10 cellular contexts compared by ENCODE assay signal in genomic region chr4:162499478-162499877, GRCh38.
DNase-seq lines count a peak whose midpoint lies in the region; ATAC-seq and TF ChIP-seq lines count a peak whose summit lies in the region.
"Had no signal": no experiment of that assay in that cellular context is flagged by ENCODE, and none has a peak within 500 bp of the region (broad histone marks: within the 10 kb centered on the region; RNA-seq: fewer than 3 reads in every experiment).

No MANE protein-coding gene starts in this region.

- 0 to 3% methylated on average over 1 of the region's 1 CpG for WGBS in GM23248 (ENCODE audit: low coverage in 1 of 2, low lambda C conversion rate in 2 of 2, missing lambda C conversion rate in 2 of 2), 2 experiments
- 88% methylated on average over 1 of the region's 1 CpG for WGBS in prostate gland

- POLR2A ChIA-PET in PC-9 (lab: Charles Lee; ENCODE audit: unreplicated experiment), result no interaction called here

- no peak overlapping the region for H3K9ac ChIP-seq in GM23248

- DNase-seq in BE2C (no peak), GM23248 (peak; percentile 27), PC-9 (no peak), iPS-NIHi11 (ENCODE audit: low spot score) (peak; percentile 32), gastrocnemius medialis (no peak), EL (no peak), cerebellar nuclear complex (lab: John Stamatoyannopoulos, UW) (no peak), prostate gland (ENCODE audit: low spot score) (no peak)
- DNase-seq: NCI-H1417 treated with DMSO at 0.1 percent for 48 hours had no signal

- no peak overlapping the region for H2AFZ ChIP-seq in GM23248
- H2AFZ ChIP-seq in PC-9, result no peak overlapping the region

- H3K9me2 ChIP-seq in GM23248 (ENCODE audit: insufficient read depth) (no peaks in the 10 kb centered on the region), PC-9 (ENCODE audit: insufficient read depth) (no peaks in the 10 kb centered on the region)

- H4K20me1 ChIP-seq in GM23248 (ENCODE audit: insufficient read depth), result no peaks in the 10 kb centered on the region
- H4K20me1 ChIP-seq in PC-9 (ENCODE audit: insufficient read depth), result no peaks in the 10 kb centered on the region

- TF ChIP-seq CTCF in BE2C (IDR thresholded peaks at IDR 0.05; ENCODE audit: low read depth, low read length), result peak; percentile 31; the same call in 1 of the 2 replicates
- peak; percentile 47; the same call in 1 of the 2 replicates for TF ChIP-seq CTCF in PC-9 (conservative IDR thresholded peaks at IDR 0.05)
- TF ChIP-seq CTCF in gastrocnemius medialis (IDR thresholded peaks at IDR 0.05 in 4 of 5, conservative IDR thresholded peaks at IDR 0.05 in 1 of 5), result peak in 1 of 5 experiments; percentile 26
- no peak for TF ChIP-seq CTCF in prostate gland (IDR thresholded peaks at IDR 0.05)

- BruUV-seq in PC-9 (replicated peaks; lab: Mats Ljungman, UMichigan), result no TSS peak

- H3K9me3 ChIP-seq in BE2C (no peaks in the 10 kb centered on the region), GM23248 (ENCODE audit: low read depth) (no peaks in the 10 kb centered on the region), PC-9 (ENCODE audit: insufficient read depth, low read depth) (no peaks in the 10 kb centered on the region), gastrocnemius medialis (no peaks in the 10 kb centered on the region), prostate gland (no peaks in the 10 kb centered on the region)

- no peak for TF ChIP-seq POLR2A in gastrocnemius medialis (IDR thresholded peaks at IDR 0.05)
- no peak for TF ChIP-seq POLR2A in prostate gland (IDR thresholded peaks at IDR 0.05)

- H3K4me1 ChIP-seq in BE2C (no peaks in the 10 kb centered on the region), GM23248 (ENCODE audit: insufficient read depth) (no peaks in the 10 kb centered on the region), PC-9 (replicated peaks; ENCODE audit: insufficient read depth) (no peaks in the 10 kb centered on the region), gastrocnemius medialis (peaks cover 0 to 7% of the 10 kb centered on the region in 2 donors), prostate gland (replicated peaks) (no peaks in the 10 kb centered on the region)

- H3K4me3 ChIP-seq in BE2C (ENCODE audit: low read depth, low read length), result no peak overlapping the region
- no peak overlapping the region for H3K4me3 ChIP-seq in GM23248
- no peak overlapping the region for H3K4me3 ChIP-seq in PC-9
- H3K4me3 ChIP-seq in gastrocnemius medialis, result no peak overlapping the region
- no peak overlapping the region for H3K4me3 ChIP-seq in prostate gland

- no peaks in the 10 kb centered on the region for H3F3A ChIP-seq in GM23248 (ENCODE audit: insufficient read depth)
- H3F3A ChIP-seq in PC-9 (ENCODE audit: insufficient read depth, low read depth), result no peaks in the 10 kb centered on the region

- H3K36me3 ChIP-seq in BE2C (no peaks in the 10 kb centered on the region), GM23248 (ENCODE audit: low read depth) (no peaks in the 10 kb centered on the region), PC-9 (ENCODE audit: low read depth) (no peaks in the 10 kb centered on the region), gastrocnemius medialis (peaks cover 0 to 2% of the 10 kb centered on the region in 2 donors), prostate gland (no peaks in the 10 kb centered on the region)

- CTCF ChIA-PET in PC-9 (lab: Charles Lee), result no interaction called here

- H3K27me3 ChIP-seq in BE2C, result no peaks in the 10 kb centered on the region
- H3K27me3 ChIP-seq in GM23248 (replicated peaks; ENCODE audit: insufficient read depth), result no peaks in the 10 kb centered on the region
- H3K27me3 ChIP-seq in PC-9 (ENCODE audit: insufficient read depth, low read depth), result no peaks in the 10 kb centered on the region
- H3K27me3 ChIP-seq in gastrocnemius medialis, result no peaks in the 10 kb centered on the region
- no peaks in the 10 kb centered on the region for H3K27me3 ChIP-seq in prostate gland (replicated peaks; ENCODE audit: insufficient read depth)

- H3K27ac ChIP-seq in GM23248, result no peak overlapping the region
- no peak overlapping the region for H3K27ac ChIP-seq in PC-9
- H3K27ac ChIP-seq in gastrocnemius medialis, result no peak overlapping the region
- H3K27ac ChIP-seq in prostate gland, result no peak overlapping the region

- in situ Hi-C loops in GM23248 (cut with MboI) (no loop called here), gastrocnemius medialis (cut with MboI; ENCODE audit: low sequenced_read_pairs in 4 of 4) (loop anchor here (10.0 to 25.0 kb wide), 4 partner anchors 538 to 1038 kb away; partner anchors contain the start of genes NPY1R (in 3 of the 4) and NPY5R (in 1 of the 4))

- H3K79me2 ChIP-seq in GM23248 (ENCODE audit: insufficient read depth), result no peaks in the 10 kb centered on the region
- no peaks in the 10 kb centered on the region for H3K79me2 ChIP-seq in PC-9 (ENCODE audit: low read depth)

- intact Hi-C loops in PC-9 (cut with micrococcal nuclease; ENCODE audit: unreplicated experiment) (loop anchor here (10.0 kb wide), 1 partner anchor 985 kb away; no protein-coding TSS in a partner anchor), gastrocnemius medialis (cut with DNase I; ENCODE audit: low total_unique reads) (loop anchor here (5.0 kb wide), 2 partner anchors 538 to 1048 kb away; no protein-coding TSS in a partner anchor), prostate gland (cut with DNase I) (loop anchor here (5.0 kb wide), 2 partner anchors 833 to 1048 kb away; partner anchors contain the start of gene NPY1R)

- no peak for ATAC-seq in gastrocnemius medialis
- ATAC-seq: activated naive CD4-positive, alpha-beta T cell treated with anti-CD3 and anti-CD28 coated beads, Interleukin-2, amount 50 U/mL, for 72 hours had no signal

- H3K4me2 ChIP-seq in GM23248 (ENCODE audit: unreplicated experiment) (no peak overlapping the region), PC-9 (no peak overlapping the region)

Comparison
In these comparisons a context has a peak if more than half of its experiments do, and no peak if none do; other contexts are left out.
1. DNase-seq: peak in GM23248 (single experiment) and iPS-NIHi11 (single experiment); none in BE2C (single experiment), PC-9 (0 of 2), gastrocnemius medialis (0 of 2), EL (single experiment), cerebellar nuclear complex (0 of 2) and prostate gland (single experiment).
2. CTCF ChIP-seq: peak in BE2C (single experiment) and PC-9 (single experiment); none in prostate gland (0 of 4).